ENCODE assay signal across 1 cellular context in genomic region chr6:21846541-21847451, GRCh38.
A peak's percentile ranks its signal among the peaks of the same experiment; 100 is the strongest.
TF ChIP-seq lines count a peak whose summit lies in the region.

No MANE protein-coding gene starts in this region.

TF ChIP-seq in GM12878, 131 proteins besides CTCF, POLR2A, EP300 and RAD21 (continued from another document):
- TF ChIP-seq ZBTB40 (IDR thresholded peaks at IDR 0.05; ENCODE audit: borderline replicate concordance) (no peak), JUNB (IDR thresholded peaks at IDR 0.05) (no peak), BHLHE40 (IDR thresholded peaks at IDR 0.05; ENCODE audit: borderline replicate concordance in 1 of 2, low read depth in 2 of 2, low read length in 1 of 2) (peak; percentile 31 to 64; a peak in 3 of 4 replicates), NFYA (IDR thresholded peaks at IDR 0.05; ENCODE audit: borderline replicate concordance, low read depth, low read length) (no peak)
TF ChIP-seq in GM12878: peak in this region for 3.
